In genomic region chr9:79757906-79758669, GRCh38 we compare ENCODE assay signal across 1 cellular context.
TF ChIP-seq lines count a peak whose summit lies in the region.

No MANE protein-coding gene starts in this region.

TF ChIP-seq in WTC11, 78 proteins besides CTCF, POLR2A, EP300 and RAD21 (continued from another document):
- no peak for TF ChIP-seq ZNF671 (CRISPR knock-in tag; IDR thresholded peaks at IDR 0.05)
